In the genomic region with DNA sequence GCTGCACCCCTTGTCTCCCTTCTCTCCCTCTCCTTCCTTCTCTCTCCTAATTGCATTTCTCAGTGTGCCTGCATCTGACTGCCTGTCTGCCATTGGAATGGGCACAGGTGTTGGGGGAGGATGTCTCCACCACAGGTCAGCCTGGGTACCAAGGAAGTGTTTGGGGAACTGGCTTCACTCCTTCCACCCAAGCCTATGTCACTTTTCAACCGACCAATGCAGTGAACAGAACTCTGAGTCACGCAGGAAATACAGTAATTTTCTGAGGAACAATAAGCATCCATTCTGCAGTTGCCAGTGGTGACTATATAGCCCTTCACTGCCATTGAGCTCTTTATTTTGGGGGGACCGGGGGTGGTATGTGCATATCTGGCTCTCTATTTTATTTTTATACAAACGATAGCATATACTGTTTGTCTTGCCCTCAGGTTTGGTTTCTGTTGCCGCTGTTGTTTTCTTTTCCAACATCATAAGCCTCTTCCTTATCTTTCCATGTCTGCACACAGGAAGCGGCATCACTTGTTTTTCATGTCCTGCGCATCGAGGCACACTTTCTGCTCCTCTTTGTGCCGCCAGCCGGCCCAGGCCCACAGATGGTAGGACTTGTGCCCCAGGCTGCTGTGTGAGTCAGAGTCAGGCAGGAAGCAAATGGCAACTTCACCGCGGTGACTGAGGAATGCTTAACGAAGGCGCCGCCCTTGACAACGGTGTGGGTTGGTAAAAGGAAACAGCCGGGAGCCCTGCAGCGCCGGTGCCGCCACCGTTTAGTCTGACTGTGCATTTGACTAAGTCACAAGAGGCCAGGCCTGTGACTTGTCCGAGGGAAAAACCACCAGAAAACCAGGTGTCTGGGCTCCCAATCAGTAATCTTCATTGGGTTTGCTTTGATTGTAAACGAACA, we compare ENCODE assay signal across 8 cellular contexts. TPM values are rescaled to one million over a fixed set of nuclear protein-coding genes. Genes with fewer than 3 reads are reported as not detected.
A peak's percentile ranks its signal among the peaks of the same experiment; 100 is the strongest.
DNase-seq lines count a peak whose midpoint lies in the region; ATAC-seq and TF ChIP-seq lines count a peak whose summit lies in the region.

No MANE protein-coding gene starts in this region.

- peaks cover 4% of the 10 kb centered on the region for H3K27me3 Mint-ChIP-seq in endothelial cell (ENCODE audit: unreplicated experiment)

- H3K36me3 Mint-ChIP-seq in endothelial cell (ENCODE audit: low read depth, unreplicated experiment): peaks cover 6% of the 10 kb centered on the region

- H3K4me3 Mint-ChIP-seq in endothelial cell (ENCODE audit: unreplicated experiment): no peak overlapping the region

- peaks cover 9% of the 10 kb centered on the region for H3K9me3 Mint-ChIP-seq in endothelial cell (ENCODE audit: unreplicated experiment)

- no peak for TF ChIP-seq CTCF in endothelial cell (IDR thresholded peaks at IDR 0.05; ENCODE audit: unreplicated experiment)

- peak overlapping the region; percentile 88 for H3K27ac Mint-ChIP-seq in endothelial cell (ENCODE audit: unreplicated experiment)

- peaks cover 12% of the 10 kb centered on the region for H3K4me1 Mint-ChIP-seq in endothelial cell (ENCODE audit: unreplicated experiment)

- ATAC-seq in GM18508 (IDR thresholded peaks at IDR 0.05; ENCODE audit: insufficient read depth, unreplicated experiment): peak; percentile 69
- ATAC-seq in HG03354 (IDR thresholded peaks at IDR 0.05; ENCODE audit: poor library complexity, severe bottlenecking, unreplicated experiment): peak; percentile 95
- no peak for ATAC-seq in GM21528 (IDR thresholded peaks at IDR 0.05; ENCODE audit: low FRiP score, unreplicated experiment)

- DNase-seq in NCI-H748 treated with DMSO at 0.1 percent for 48 hours (lab: John Stamatoyannopoulos, UW) (peak; percentile 51), endothelial cell (ENCODE audit: low spot score) (peak; percentile 76), midbrain (lab: John Stamatoyannopoulos, UW) (peak; percentile 2)
- DNase-seq in activated CD8-positive, alpha-beta memory T cell treated with anti-CD3 and anti-CD28 coated beads, Interleukin-2, amount 50 U/mL, for 1 hour (ENCODE audit: extremely low read depth): peak; percentile 64
- DNase-seq in stimulated activated CD8-positive, alpha-beta memory T cell treated with anti-CD3 and anti-CD28 coated beads, Interleukin-15, amount 100 ng/mL, for 48 hours (ENCODE audit: low read depth in 2 of 2): peak; percentile 79 to 84

RNA-seq across cellular contexts. Expression of gene CDCP1, which starts 21.1 kb away (rescaled TPM):
- total RNA-seq in endothelial cell (ENCODE audit: unreplicated experiment): 0.26 TPM

RNA-seq across cellular contexts. Expression of gene TMEM158, which starts 58.8 kb away (rescaled TPM):
- total RNA-seq in endothelial cell (ENCODE audit: unreplicated experiment): 7.3 TPM

Comparison
In these comparisons a context has a peak if more than half of its experiments do, and no peak if none do; other contexts are left out.
1. DNase-seq: peak in every context shown above with its lines; median percentile 82 in stimulated activated CD8-positive, alpha-beta memory T cell treated with anti-CD3 and anti-CD28 coated beads, Interleukin-15, amount 100 ng/mL, for 48 hours; 76 in endothelial cell; 64 in activated CD8-positive, alpha-beta memory T cell treated with anti-CD3 and anti-CD28 coated beads, Interleukin-2, amount 50 U/mL, for 1 hour; 51 in NCI-H748 treated with DMSO at 0.1 percent for 48 hours; 2 in midbrain.